Comparison of ENCODE assay signal across 9 cellular contexts in the genomic region with DNA sequence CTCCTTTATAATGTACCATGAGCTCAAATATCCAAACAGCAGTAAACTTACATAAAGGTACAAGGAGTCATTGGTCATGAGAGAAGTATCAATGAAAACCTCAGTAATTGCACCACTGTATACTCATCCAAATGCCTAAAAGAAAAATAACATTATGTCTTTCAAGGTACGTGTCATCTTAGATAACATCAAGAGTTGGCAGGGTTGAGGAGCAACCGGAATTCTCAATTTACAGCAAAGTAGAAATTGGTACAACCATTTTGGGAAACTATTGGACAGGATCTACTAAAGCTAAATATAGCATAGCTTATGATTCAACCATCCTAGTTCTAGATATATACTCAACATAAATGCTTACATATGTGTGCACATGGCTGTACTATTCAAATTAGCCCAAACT.
"Had no signal": no experiment of that assay in that cellular context is flagged by ENCODE, and none has a peak within 500 bp of the region (broad histone marks: within the 10 kb centered on the region; RNA-seq: fewer than 3 reads in every experiment).

No MANE protein-coding gene starts in this region.

- H3K4me3 ChIP-seq: GM23248 had no signal

- H2AFZ ChIP-seq: GM23248 had no signal

- DNase-seq: GM23248, GOT3, H9, HCEC 1CT, HFFc6, Karpas-422, KBM-7 had no signal

- H3K9ac ChIP-seq: GM23248, KMS-11 had no signal

- H3K27ac ChIP-seq: GM23248, HL-60, KMS-11 had no signal
